In the genomic region with DNA sequence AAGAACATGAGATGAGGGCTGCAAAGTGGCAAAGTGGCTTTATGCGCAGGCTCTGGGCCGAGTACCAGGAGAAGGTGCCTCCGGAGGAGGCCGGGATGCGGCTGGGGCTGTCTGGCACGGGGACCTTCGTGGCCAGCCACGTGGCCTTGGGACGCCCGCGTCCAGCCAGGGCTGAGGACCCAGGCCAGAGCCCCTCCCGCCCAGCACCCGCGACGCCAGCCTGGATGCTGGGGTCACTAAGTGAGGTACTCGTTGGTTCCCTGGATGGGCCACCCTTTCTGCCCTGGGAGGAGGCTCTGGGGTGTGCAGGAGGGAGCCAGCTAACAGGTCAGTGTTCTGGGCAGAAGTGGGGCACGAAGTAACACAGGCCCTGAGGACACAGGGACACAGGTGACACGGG, we compare ENCODE assay signal across 20 cellular contexts.
"Had no signal": no experiment of that assay in that cellular context is flagged by ENCODE, and none has a peak within 500 bp of the region (broad histone marks: within the 10 kb centered on the region; RNA-seq: fewer than 3 reads in every experiment).

No MANE protein-coding gene starts in this region.

- H3K79me2 ChIP-seq: hepatocyte had no signal

- H3K27ac ChIP-seq: hepatocyte, left lung, lower lobe of right lung, pancreas, sigmoid colon, thoracic aorta, tibial nerve, upper lobe of left lung had no signal

- H3K27ac Mint-ChIP-seq: naive thymus-derived CD8-positive, alpha-beta T cell; nephron progenitor cell; stimulated activated memory B cell treated with anti-CD40 and anti-IgM and Interleukin-4, amounts not matched to agents 10 μg/mL and 1 μg/mL and 100 μg/mL, for 72 hours had no signal

- DNase-seq: dorsolateral prefrontal cortex; effector CD4-positive, alpha-beta T cell; left lung; lower lobe of right lung; nephron progenitor cell; occipital lobe; sigmoid colon; stimulated activated CD4-positive, alpha-beta T cell treated with anti-CD3 and anti-CD28 coated beads, Interleukin-4, amount 100 ng/mL, for 4 hours; stimulated activated naive CD8-positive, alpha-beta T cell treated with anti-CD3 and anti-CD28 coated beads, Interleukin-15, Interleukin-2, amounts not matched to agents 100 U/mL and 50 U/mL, for 24 hours had no signal

- FAIRE-seq: colon, frontal cortex, kidney, pancreas, urothelium cell line had no signal

- H3K4me2 ChIP-seq: hepatocyte had no signal

- H3K36me3 Mint-ChIP-seq: naive thymus-derived CD8-positive, alpha-beta T cell; stimulated activated memory B cell treated with anti-CD40 and anti-IgM and Interleukin-4, amounts not matched to agents 10 μg/mL and 1 μg/mL and 100 μg/mL, for 72 hours had no signal

- H3K9me3 ChIP-seq: left lung, lower lobe of right lung, pancreas, sigmoid colon, thoracic aorta, tibial nerve, upper lobe of left lung had no signal

- H3K36me3 ChIP-seq: pancreas, thoracic aorta had no signal

- H3K9me3 Mint-ChIP-seq: naive thymus-derived CD8-positive, alpha-beta T cell; nephron progenitor cell; stimulated activated memory B cell treated with anti-CD40 and anti-IgM and Interleukin-4, amounts not matched to agents 10 μg/mL and 1 μg/mL and 100 μg/mL, for 72 hours had no signal

- H3K4me1 ChIP-seq: left lung, lower lobe of right lung, pancreas had no signal

- H2AFZ ChIP-seq: hepatocyte had no signal

- H3K4me3 ChIP-seq: dorsolateral prefrontal cortex, hepatocyte, left lung, lower lobe of right lung, pancreas, sigmoid colon, thoracic aorta, tibial nerve, upper lobe of left lung had no signal

- H3K4me3 Mint-ChIP-seq: naive thymus-derived CD8-positive, alpha-beta T cell; nephron progenitor cell; stimulated activated memory B cell treated with anti-CD40 and anti-IgM and Interleukin-4, amounts not matched to agents 10 μg/mL and 1 μg/mL and 100 μg/mL, for 72 hours had no signal

- H3K27me3 ChIP-seq: dorsolateral prefrontal cortex, hepatocyte, pancreas, tibial nerve had no signal

- ATAC-seq: naive thymus-derived CD8-positive, alpha-beta T cell; stimulated activated naive CD8-positive, alpha-beta T cell treated with anti-CD3 and anti-CD28 coated beads, Interleukin-15, Interleukin-2, amounts not matched to agents 100 U/mL and 50 U/mL, for 24 hours had no signal

- H3K27me3 Mint-ChIP-seq: stimulated activated memory B cell treated with anti-CD40 and anti-IgM and Interleukin-4, amounts not matched to agents 10 μg/mL and 1 μg/mL and 100 μg/mL, for 72 hours had no signal
